ENCODE assay signal across 18 cellular contexts in the genomic region with DNA sequence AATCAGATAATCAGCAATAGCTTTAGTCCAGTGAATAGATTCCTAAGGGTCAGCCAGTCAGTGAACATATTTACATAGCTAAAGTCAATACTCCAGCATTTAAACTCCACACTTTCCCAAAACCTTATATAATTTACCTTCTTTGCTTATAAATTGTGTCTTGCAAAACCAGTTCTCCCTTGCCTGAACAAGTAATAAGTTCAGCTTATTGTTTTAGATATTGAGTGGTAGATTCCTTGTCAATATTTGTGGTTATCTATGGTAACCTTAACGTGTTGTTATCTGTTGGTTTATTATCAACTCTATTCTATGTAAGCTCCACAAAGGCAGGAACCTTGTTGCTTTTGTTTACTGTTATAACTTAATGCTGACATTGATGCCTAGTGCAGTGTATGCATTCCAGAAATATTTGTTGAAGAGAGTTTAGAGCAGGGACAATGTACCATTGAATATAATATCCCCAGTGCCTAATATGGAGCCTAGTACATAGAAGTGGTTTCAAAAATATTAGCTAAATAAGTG. TPM values are rescaled to one million over a fixed set of nuclear protein-coding genes. Genes with fewer than 3 reads are reported as not detected.
DNase-seq lines count a peak whose midpoint lies in the region; ATAC-seq, FAIRE-seq and TF ChIP-seq lines count a peak whose summit lies in the region.
"Had no signal": no experiment of that assay in that cellular context is flagged by ENCODE, and none has a peak within 500 bp of the region (broad histone marks: within the 10 kb centered on the region; RNA-seq: fewer than 3 reads in every experiment).

No MANE protein-coding gene starts in this region.

- no peak overlapping the region for H3K27ac ChIP-seq in SJCRH30
- H3K27ac ChIP-seq: KMS-11, PC-9 had no signal

- POLR2A ChIA-PET in Caco-2 (lab: Charles Lee): interaction anchor here (1.9 kb wide), 1 partner anchor 37 kb away, joined by 8 read pairs; a partner anchor contains a TSS

- H3K9me3 Mint-ChIP-seq in Caco-2 (ENCODE audit: unreplicated experiment): no peaks in the 10 kb centered on the region
- peaks cover 7% of the 10 kb centered on the region for H3K9me3 Mint-ChIP-seq in stimulated activated memory B cell treated with anti-CD40 and anti-IgM and Interleukin-4, amounts not matched to agents 10 μg/mL and 1 μg/mL and 100 μg/mL, for 72 hours

- TF ChIP-seq CTCF in Caco-2 (IDR thresholded peaks at IDR 0.05; ENCODE audit: insufficient read depth in 1 of 2, low read depth in 1 of 2, low read length in 1 of 2, severe bottlenecking in 1 of 2, unreplicated experiment in 1 of 2) (no peak), bronchial epithelial cell (IDR thresholded peaks at IDR 0.05; ENCODE audit: insufficient read depth, low read length, severe bottlenecking) (no peak)

- ATAC-seq in HG03159 (IDR thresholded peaks at IDR 0.05; ENCODE audit: unreplicated experiment): no peak
- ATAC-seq in stimulated activated memory B cell treated with anti-CD40 and anti-IgM and Interleukin-4, amounts not matched to agents 10 μg/mL and 1 μg/mL and 100 μg/mL, for 72 hours: no peak
- ATAC-seq: SK-N-SH treated with all-trans-retinoic acid at 6 μM for 48 hours had no signal

- H3K4me1 ChIP-seq in Caco-2 (peaks cover 31% of the 10 kb centered on the region), SJCRH30 (0 out of 2 replicates have a peak, but pooled peaks cover 2% of the 10 kb centered on the region)

- H3K27me3 ChIP-seq in Caco-2 (replicated peaks; ENCODE audit: control insufficient read depth, insufficient read depth, low read length): no peaks in the 10 kb centered on the region
- no peaks in the 10 kb centered on the region for H3K27me3 ChIP-seq in bronchial epithelial cell (ENCODE audit: control insufficient read depth, insufficient read depth, low read length)
- H3K27me3 ChIP-seq in SJCRH30: no peaks in the 10 kb centered on the region

- CTCF ChIA-PET in Caco-2 (lab: Charles Lee): interaction anchor here (1.0 to 1.1 kb wide), 2 partner anchors 359 to 392 kb away, joined by 3 to 4 read pairs; no protein-coding TSS in a partner anchor

- no peak overlapping the region for H3K4me3 ChIP-seq in Caco-2 (ENCODE audit: low read depth, low read length)
- H3K4me3 ChIP-seq in bronchial epithelial cell (ENCODE audit: low read depth, low read length): no peak overlapping the region
- no peak overlapping the region for H3K4me3 ChIP-seq in SJCRH30
- H3K4me3 ChIP-seq: PC-9 had no signal

- H3K4me1 Mint-ChIP-seq in Caco-2 (ENCODE audit: low read depth, unreplicated experiment): peaks cover 31% of the 10 kb centered on the region
- H3K4me1 Mint-ChIP-seq in stimulated activated memory B cell treated with anti-CD40 and anti-IgM and Interleukin-4, amounts not matched to agents 10 μg/mL and 1 μg/mL and 100 μg/mL, for 72 hours: no peaks in the 10 kb centered on the region
- H3K4me1 Mint-ChIP-seq: CD4-positive, CD25-positive, alpha-beta regulatory T cell had no signal

- no peaks in the 10 kb centered on the region for H3K27me3 Mint-ChIP-seq in Caco-2 (ENCODE audit: insufficient read depth, unreplicated experiment)
- H3K27me3 Mint-ChIP-seq in stimulated activated memory B cell treated with anti-CD40 and anti-IgM and Interleukin-4, amounts not matched to agents 10 μg/mL and 1 μg/mL and 100 μg/mL, for 72 hours: peaks cover 2% of the 10 kb centered on the region

- intact Hi-C loops in Caco-2 (cut with micrococcal nuclease; ENCODE audit: unreplicated experiment): loop anchor here (1.0 to 2.0 kb wide), 2 partner anchors 37 to 46 kb away; a partner anchor contains a TSS

- BruUV-seq in Caco-2 (replicated peaks; lab: Mats Ljungman, UMichigan): no TSS peak

- no peaks in the 10 kb centered on the region for H3K36me3 Mint-ChIP-seq in Caco-2 (ENCODE audit: insufficient read depth, unreplicated experiment)
- no peaks in the 10 kb centered on the region for H3K36me3 Mint-ChIP-seq in stimulated activated memory B cell treated with anti-CD40 and anti-IgM and Interleukin-4, amounts not matched to agents 10 μg/mL and 1 μg/mL and 100 μg/mL, for 72 hours
- H3K36me3 Mint-ChIP-seq: CD4-positive, CD25-positive, alpha-beta regulatory T cell had no signal

- no peaks in the 10 kb centered on the region for H3K36me3 ChIP-seq in Caco-2 (ENCODE audit: control insufficient read depth, insufficient read depth, low read length)
- no peaks in the 10 kb centered on the region for H3K36me3 ChIP-seq in bronchial epithelial cell (ENCODE audit: control insufficient read depth, insufficient read depth, low read length)
- no peaks in the 10 kb centered on the region for H3K36me3 ChIP-seq in SJCRH30

- DNase-seq in Caco-2 (peak in 1 of 2 experiments; percentile 27), HuH-7.5 (ENCODE audit: low spot score) (peak; percentile 3), bronchial epithelial cell (ENCODE audit: low read depth) (peak; percentile 67), iris pigment epithelial cell (ENCODE audit: low read depth) (peak; percentile 20), SJCRH30 (no peak), superior temporal gyrus (ENCODE audit: extremely low spot score) (no peak)
- DNase-seq: ACHN; CD4-positive, CD25-positive, alpha-beta regulatory T cell; HCEC 1CT; NCI-H2081 treated with DMSO at 0.1 percent for 48 hours; NCI-H526 treated with DMSO at 0.1 percent for 48 hours; PC-9 had no signal

- no peak for FAIRE-seq in bronchial epithelial cell (lab: Jason Lieb, UNC)
- FAIRE-seq: D721Med had no signal

- peaks cover 9% of the 10 kb centered on the region for H3K9me3 ChIP-seq in Caco-2
- no peaks in the 10 kb centered on the region for H3K9me3 ChIP-seq in SJCRH30 (replicated peaks)

- H3K27ac Mint-ChIP-seq in Caco-2 (ENCODE audit: unreplicated experiment): peak overlapping the region; percentile 90
- no peak overlapping the region for H3K27ac Mint-ChIP-seq in stimulated activated memory B cell treated with anti-CD40 and anti-IgM and Interleukin-4, amounts not matched to agents 10 μg/mL and 1 μg/mL and 100 μg/mL, for 72 hours
- H3K27ac Mint-ChIP-seq: CD4-positive, CD25-positive, alpha-beta regulatory T cell had no signal

- H3K4me3 Mint-ChIP-seq in Caco-2 (ENCODE audit: unreplicated experiment): peak overlapping the region; percentile 39
- H3K4me3 Mint-ChIP-seq in stimulated activated memory B cell treated with anti-CD40 and anti-IgM and Interleukin-4, amounts not matched to agents 10 μg/mL and 1 μg/mL and 100 μg/mL, for 72 hours: no peak overlapping the region
- H3K4me3 Mint-ChIP-seq: CD4-positive, CD25-positive, alpha-beta regulatory T cell had no signal

RNA-seq across cellular contexts. Expression of a gene that starts 24.0 kb away (rescaled TPM):
- total RNA-seq in Caco-2 (2022) (0.26 TPM in 1 of 2 replicates, not detected in the other), bronchial epithelial cell (not detected in 2 replicates)
- total RNA-seq in SJCRH30 (2014; rRNA removed; shearing (Covaris generic)): not detected in 2 replicates
- total RNA-seq: CD4-positive, CD25-positive, alpha-beta regulatory T cell; Daoy; PC-9 had no signal

RNA-seq across cellular contexts. Expression of a gene that starts 36.7 kb away (rescaled TPM):
- total RNA-seq in Caco-2 (2022) (112 and 116 TPM in 2 replicates), bronchial epithelial cell (23.8 and 32.1 TPM in 2 replicates)
- 27.8 and 31.7 TPM in 2 replicates for total RNA-seq in SJCRH30 (2014; rRNA removed; shearing (Covaris generic))

Comparison
In these comparisons a context has a peak if more than half of its experiments do, and no peak if none do; other contexts are left out.
1. DNase-seq: peak in HuH-7.5 (single experiment), bronchial epithelial cell (single experiment) and iris pigment epithelial cell (single experiment); none in SJCRH30 (0 of 2) and superior temporal gyrus (single experiment).